1 cellular context compared by ENCODE assay signal in the genomic region with DNA sequence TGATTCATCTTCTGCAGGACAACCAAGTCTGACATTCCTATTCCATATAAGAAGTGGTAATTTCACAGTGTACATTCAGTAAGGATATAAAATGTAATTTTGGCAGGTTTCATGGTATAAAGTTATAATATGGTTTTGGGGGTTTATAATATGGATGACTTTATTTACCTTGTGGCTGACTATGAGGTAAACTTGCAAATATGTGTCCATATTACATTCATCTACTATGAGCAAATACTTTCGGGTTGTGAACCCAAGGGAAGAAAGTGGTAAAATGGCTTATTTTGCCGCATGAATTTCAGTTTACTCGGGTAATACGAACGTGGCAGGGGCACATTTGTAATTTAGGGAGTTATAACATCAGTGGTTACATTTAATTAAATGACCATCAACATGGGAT.
TF ChIP-seq lines count a peak whose summit lies in the region.

No MANE protein-coding gene starts in this region.

TF ChIP-seq in GM23338, 12 proteins besides CTCF, POLR2A, EP300 and RAD21 (continued from another document):
- TF ChIP-seq, protein P1, sequence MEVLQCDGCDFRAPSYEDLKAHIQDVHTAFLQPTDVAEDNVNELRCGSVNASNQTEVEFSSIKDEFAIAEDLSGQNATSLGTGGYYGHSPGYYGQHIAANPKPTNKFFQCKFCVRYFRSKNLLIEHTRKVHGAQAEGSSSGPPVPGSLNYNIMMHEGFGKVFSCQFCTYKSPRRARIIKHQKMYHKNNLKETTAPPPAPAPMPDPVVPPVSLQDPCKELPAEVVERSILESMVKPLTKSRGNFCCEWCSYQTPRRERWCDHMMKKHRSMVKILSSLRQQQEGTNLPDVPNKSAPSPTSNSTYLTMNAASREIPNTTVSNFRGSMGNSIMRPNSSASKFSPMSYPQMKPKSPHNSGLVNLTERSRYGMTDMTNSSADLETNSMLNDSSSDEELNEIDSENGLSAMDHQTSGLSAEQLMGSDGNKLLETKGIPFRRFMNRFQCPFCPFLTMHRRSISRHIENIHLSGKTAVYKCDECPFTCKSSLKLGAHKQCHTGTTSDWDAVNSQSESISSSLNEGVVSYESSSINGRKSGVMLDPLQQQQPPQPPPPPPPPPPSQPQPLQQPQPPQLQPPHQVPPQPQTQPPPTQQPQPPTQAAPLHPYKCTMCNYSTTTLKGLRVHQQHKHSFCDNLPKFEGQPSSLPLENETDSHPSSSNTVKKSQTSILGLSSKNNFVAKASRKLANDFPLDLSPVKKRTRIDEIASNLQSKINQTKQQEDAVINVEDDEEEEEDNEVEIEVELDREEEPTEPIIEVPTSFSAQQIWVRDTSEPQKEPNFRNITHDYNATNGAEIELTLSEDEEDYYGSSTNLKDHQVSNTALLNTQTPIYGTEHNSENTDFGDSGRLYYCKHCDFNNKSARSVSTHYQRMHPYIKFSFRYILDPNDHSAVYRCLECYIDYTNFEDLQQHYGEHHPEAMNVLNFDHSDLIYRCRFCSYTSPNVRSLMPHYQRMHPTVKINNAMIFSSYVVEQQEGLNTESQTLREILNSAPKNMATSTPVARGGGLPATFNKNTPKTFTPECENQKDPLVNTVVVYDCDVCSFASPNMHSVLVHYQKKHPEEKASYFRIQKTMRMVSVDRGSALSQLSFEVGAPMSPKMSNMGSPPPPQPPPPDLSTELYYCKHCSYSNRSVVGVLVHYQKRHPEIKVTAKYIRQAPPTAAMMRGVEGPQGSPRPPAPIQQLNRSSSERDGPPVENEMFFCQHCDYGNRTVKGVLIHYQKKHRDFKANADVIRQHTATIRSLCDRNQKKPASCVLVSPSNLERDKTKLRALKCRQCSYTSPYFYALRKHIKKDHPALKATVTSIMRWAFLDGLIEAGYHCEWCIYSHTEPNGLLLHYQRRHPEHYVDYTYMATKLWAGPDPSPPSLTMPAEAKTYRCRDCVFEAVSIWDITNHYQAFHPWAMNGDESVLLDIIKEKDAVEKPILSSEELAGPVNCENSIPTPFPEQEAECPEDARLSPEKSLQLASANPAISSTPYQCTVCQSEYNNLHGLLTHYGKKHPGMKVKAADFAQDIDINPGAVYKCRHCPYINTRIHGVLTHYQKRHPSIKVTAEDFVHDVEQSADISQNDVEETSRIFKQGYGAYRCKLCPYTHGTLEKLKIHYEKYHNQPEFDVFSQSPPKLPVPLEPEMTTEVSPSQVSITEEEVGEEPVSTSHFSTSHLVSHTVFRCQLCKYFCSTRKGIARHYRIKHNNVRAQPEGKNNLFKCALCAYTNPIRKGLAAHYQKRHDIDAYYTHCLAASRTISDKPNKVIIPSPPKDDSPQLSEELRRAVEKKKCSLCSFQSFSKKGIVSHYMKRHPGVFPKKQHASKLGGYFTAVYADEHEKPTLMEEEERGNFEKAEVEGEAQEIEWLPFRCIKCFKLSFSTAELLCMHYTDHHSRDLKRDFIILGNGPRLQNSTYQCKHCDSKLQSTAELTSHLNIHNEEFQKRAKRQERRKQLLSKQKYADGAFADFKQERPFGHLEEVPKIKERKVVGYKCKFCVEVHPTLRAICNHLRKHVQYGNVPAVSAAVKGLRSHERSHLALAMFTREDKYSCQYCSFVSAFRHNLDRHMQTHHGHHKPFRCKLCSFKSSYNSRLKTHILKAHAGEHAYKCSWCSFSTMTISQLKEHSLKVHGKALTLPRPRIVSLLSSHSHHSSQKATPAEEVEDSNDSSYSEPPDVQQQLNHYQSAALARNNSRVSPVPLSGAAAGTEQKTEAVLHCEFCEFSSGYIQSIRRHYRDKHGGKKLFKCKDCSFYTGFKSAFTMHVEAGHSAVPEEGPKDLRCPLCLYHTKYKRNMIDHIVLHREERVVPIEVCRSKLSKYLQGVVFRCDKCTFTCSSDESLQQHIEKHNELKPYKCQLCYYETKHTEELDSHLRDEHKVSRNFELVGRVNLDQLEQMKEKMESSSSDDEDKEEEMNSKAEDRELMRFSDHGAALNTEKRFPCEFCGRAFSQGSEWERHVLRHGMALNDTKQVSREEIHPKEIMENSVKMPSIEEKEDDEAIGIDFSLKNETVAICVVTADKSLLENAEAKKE (CRISPR knock-in tag; IDR thresholded peaks at IDR 0.05), result no peak
- TF ChIP-seq NANOG (IDR thresholded peaks at IDR 0.05; ENCODE audit: borderline replicate concordance) (no peak), STAT1 (IDR thresholded peaks at IDR 0.05; ENCODE audit: unreplicated experiment) (no peak), ZNF114 (CRISPR knock-in tag; IDR thresholded peaks at IDR 0.05) (no peak), ZNF331 (CRISPR knock-in tag; IDR thresholded peaks at IDR 0.05; ENCODE audit: low read depth) (no peak), JUNB (IDR thresholded peaks at IDR 0.05; ENCODE audit: unreplicated experiment) (no peak)
